Comparison of ENCODE assay signal across 9 cellular contexts in genomic region chr6:108581237-108581931, GRCh38. TPM values are rescaled to one million over a fixed set of nuclear protein-coding genes. Genes with fewer than 3 reads are reported as not detected.
A peak's percentile ranks its signal among the peaks of the same experiment; 100 is the strongest.
DNase-seq lines count a peak whose midpoint lies in the region; ATAC-seq lines count a peak whose summit lies in the region.
"Had no signal": no experiment of that assay in that cellular context is flagged by ENCODE, and none has a peak within 500 bp of the region (broad histone marks: within the 10 kb centered on the region; RNA-seq: fewer than 3 reads in every experiment).

No MANE protein-coding gene starts in this region.

- no peak for ATAC-seq in GM18858 (IDR thresholded peaks at IDR 0.05; ENCODE audit: unreplicated experiment)

- H3K9me3 Mint-ChIP-seq in T-helper 2 cell treated with Interferon-gamma antibody and Interleukin-4, amounts not matched to agents 5 μg/mL and 100 μg/mL, for 36 hours = no peaks in the 10 kb centered on the region
- H3K9me3 Mint-ChIP-seq: activated B cell treated with CpG ODN at 0.5 μM for 24 hours had no signal

- peaks cover 3% of the 10 kb centered on the region for H3K36me3 Mint-ChIP-seq in T-helper 2 cell treated with Interferon-gamma antibody and Interleukin-4, amounts not matched to agents 5 μg/mL and 100 μg/mL, for 36 hours (ENCODE audit: low read depth)

- no peaks in the 10 kb centered on the region for H3K9me3 ChIP-seq in skeletal muscle tissue (ENCODE audit: control insufficient read depth in 3 of 3, low read length in 3 of 3)

- peaks cover 74 to 93% (median 84%) of the 10 kb centered on the region in 3 donors for H3K4me1 ChIP-seq in skeletal muscle tissue (ENCODE audit: control insufficient read depth in 3 of 3, insufficient read depth in 3 of 3, low read length in 3 of 3)

- H3K27ac Mint-ChIP-seq in T-helper 2 cell treated with Interferon-gamma antibody and Interleukin-4, amounts not matched to agents 5 μg/mL and 100 μg/mL, for 36 hours = no peak overlapping the region
- H3K27ac Mint-ChIP-seq: activated B cell treated with CpG ODN at 0.5 μM for 24 hours had no signal

- no peaks in the 10 kb centered on the region for H3K36me3 ChIP-seq in skeletal muscle tissue (ENCODE audit: control insufficient read depth in 3 of 3, insufficient read depth in 3 of 3, low read length in 3 of 3)

- peaks cover 23% of the 10 kb centered on the region for H3K4me1 Mint-ChIP-seq in T-helper 2 cell treated with Interferon-gamma antibody and Interleukin-4, amounts not matched to agents 5 μg/mL and 100 μg/mL, for 36 hours (ENCODE audit: low read depth)

- peak overlapping the region; percentile 44 for H3K27ac ChIP-seq in skeletal muscle tissue (ENCODE audit: low read depth, low read length)

- H3K27me3 ChIP-seq in skeletal muscle tissue (ENCODE audit: control insufficient read depth in 3 of 3, insufficient read depth in 3 of 3, low read length in 3 of 3) = no peaks in the 10 kb centered on the region

- peaks cover 2% of the 10 kb centered on the region for H3K27me3 Mint-ChIP-seq in T-helper 2 cell treated with Interferon-gamma antibody and Interleukin-4, amounts not matched to agents 5 μg/mL and 100 μg/mL, for 36 hours (ENCODE audit: low read depth)
- H3K27me3 Mint-ChIP-seq: activated B cell treated with CpG ODN at 0.5 μM for 24 hours had no signal

- no peak overlapping the region for H3K9ac ChIP-seq in skeletal muscle tissue (ENCODE audit: low read depth in 1 of 3, low read length in 3 of 3)

- H3K4me3 ChIP-seq in skeletal muscle tissue (ENCODE audit: low read length in 3 of 3) = peak overlapping the region in 1 of 3 donors; percentile 0

- peak overlapping the region; percentile 0 for H3K4me3 Mint-ChIP-seq in T-helper 2 cell treated with Interferon-gamma antibody and Interleukin-4, amounts not matched to agents 5 μg/mL and 100 μg/mL, for 36 hours
- H3K4me3 Mint-ChIP-seq: activated B cell treated with CpG ODN at 0.5 μM for 24 hours had no signal

- DNase-seq in NCI-H446 (lab: John Stamatoyannopoulos, UW) = peak; percentile 16 to 39
- DNase-seq in NCI-H446 treated with DMSO at 0.1 percent for 48 hours (lab: John Stamatoyannopoulos, UW) = no peak
- no peak for DNase-seq in T-helper 2 cell treated with Interferon-gamma antibody and Interleukin-4, amounts not matched to agents 5 μg/mL and 100 μg/mL, for 36 hours (ENCODE audit: low spot score)
- DNase-seq in fibroblast of the conjunctiva (ENCODE audit: low read depth) = peak; percentile 90
- no peak for DNase-seq in activated CD4-positive, alpha-beta T cell treated with anti-CD3 and anti-CD28 coated beads, Interleukin-2, amount 50 U/mL, for 48 hours
- DNase-seq in NCI-H187 treated with DMSO at 0.1 percent for 48 hours (lab: John Stamatoyannopoulos, UW) = no peak
- DNase-seq: activated B cell treated with CpG ODN at 0.5 μM for 24 hours had no signal

RNA-seq across cellular contexts. Expression of gene FOXO3, which starts 20.7 kb away (rescaled TPM):
- total RNA-seq in skeletal muscle tissue = 30.8 TPM

Comparison
In these comparisons a context has a peak if more than half of its experiments do, and no peak if none do; other contexts are left out.
1. DNase-seq: peak in NCI-H446 (2 of 2) and fibroblast of the conjunctiva (single experiment); none in NCI-H446 treated with DMSO at 0.1 percent for 48 hours (single experiment), T-helper 2 cell treated with Interferon-gamma antibody and Interleukin-4, amounts not matched to agents 5 μg/mL and 100 μg/mL, for 36 hours (single experiment), activated CD4-positive, alpha-beta T cell treated with anti-CD3 and anti-CD28 coated beads, Interleukin-2, amount 50 U/mL, for 48 hours (0 of 2) and NCI-H187 treated with DMSO at 0.1 percent for 48 hours (single experiment).